8 cellular contexts compared by ENCODE assay signal in the genomic region with DNA sequence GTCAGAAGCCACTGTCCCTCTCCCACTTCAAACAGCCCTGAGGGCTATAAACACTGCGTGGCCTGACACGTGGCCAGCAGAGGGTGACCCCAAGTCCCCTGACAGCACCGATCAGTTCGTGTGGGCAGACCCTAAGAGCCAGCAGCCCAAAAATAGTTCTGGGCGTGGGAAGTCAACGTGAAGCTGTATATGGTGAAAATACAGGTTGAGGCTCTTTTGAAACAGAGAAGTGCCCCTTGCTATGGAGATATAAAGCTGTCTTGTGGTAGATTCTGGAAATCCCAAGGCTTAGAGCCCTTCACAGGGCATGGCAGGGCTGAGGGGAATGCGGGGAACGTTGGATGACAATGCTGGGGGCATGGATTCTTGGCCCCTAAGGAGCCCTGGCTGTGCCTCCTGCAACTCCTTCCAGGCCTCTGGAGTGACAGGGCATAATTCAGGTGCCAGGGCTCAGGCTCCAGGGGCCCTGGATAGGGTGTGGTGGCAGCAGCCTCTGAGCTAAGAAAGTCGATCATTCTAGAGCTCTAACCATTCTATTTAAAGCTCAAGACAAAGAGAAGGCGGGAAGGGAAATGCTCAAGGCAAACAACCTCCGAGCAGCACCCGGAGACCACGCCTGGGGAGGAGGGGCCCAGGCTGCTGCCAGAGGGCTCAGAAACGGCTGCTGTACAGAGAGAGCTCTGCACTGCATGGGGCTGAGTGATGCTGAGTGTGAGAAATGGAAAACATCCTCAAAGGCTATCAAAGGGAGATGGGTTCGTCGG.
DNase-seq lines count a peak whose midpoint lies in the region; ATAC-seq, FAIRE-seq and TF ChIP-seq lines count a peak whose summit lies in the region.

No MANE protein-coding gene starts in this region.

- peak; percentile 80 for ATAC-seq in HG02588 (IDR thresholded peaks at IDR 0.05; ENCODE audit: unreplicated experiment)
- peak; percentile 94 for ATAC-seq in activated CD4-positive, alpha-beta T cell treated with anti-CD3 and anti-CD28 coated beads for 36 hours
- ATAC-seq in GM18870 (IDR thresholded peaks at IDR 0.05; ENCODE audit: unreplicated experiment) = no peak

- H3K27me3 Mint-ChIP-seq in activated CD4-positive, alpha-beta T cell treated with anti-CD3 and anti-CD28 coated beads for 36 hours = no peaks in the 10 kb centered on the region

- FAIRE-seq in GM12891 (lab: Jason Lieb, UNC) = peak; percentile 87

- no peak overlapping the region for H3K27ac ChIP-seq in duodenal mucosa (ENCODE audit: low read depth, low read length)

- peak; percentile 73 for DNase-seq in GM12891 (ENCODE audit: insufficient read length, low spot score)
- DNase-seq in NCI-H187 (lab: John Stamatoyannopoulos, UW) = peak; percentile 85 to 94
- DNase-seq in activated CD4-positive, alpha-beta T cell treated with anti-CD3 and anti-CD28 coated beads for 36 hours = peak; percentile 92
- DNase-seq in nucleus accumbens (lab: John Stamatoyannopoulos, UW) = peak in 33 of 56 donors; percentile 7 to 79 (median 32)
- DNase-seq in NCI-H1105 treated with DMSO at 0.1 percent for 48 hours (lab: John Stamatoyannopoulos, UW) = no peak

- H3K36me3 ChIP-seq in duodenal mucosa (ENCODE audit: control insufficient read depth in 1 of 2, insufficient read depth in 2 of 2, low read length in 2 of 2) = no peaks in the 10 kb centered on the region

- no peak overlapping the region for H3K4me3 ChIP-seq in duodenal mucosa (ENCODE audit: low read depth in 1 of 2, low read length in 2 of 2)

- no peaks in the 10 kb centered on the region for H3K27me3 ChIP-seq in duodenal mucosa (ENCODE audit: control insufficient read depth in 1 of 2, insufficient read depth in 2 of 2, low read length in 2 of 2)

- POLR2A ChIA-PET in activated CD4-positive, alpha-beta T cell treated with anti-CD3 and anti-CD28 coated beads for 36 hours (lab: Charles Lee) = interaction anchor here (0.6 to 4.3 kb wide), 29 partner anchors 11 to 320 kb away, joined by 3 to 40 read pairs (median 5); a partner anchor contains a TSS

- peak overlapping the region; percentile 91 for H3K27ac Mint-ChIP-seq in activated CD4-positive, alpha-beta T cell treated with anti-CD3 and anti-CD28 coated beads for 36 hours

- CTCF ChIA-PET in activated CD4-positive, alpha-beta T cell treated with anti-CD3 and anti-CD28 coated beads for 36 hours (lab: Charles Lee) = interaction anchor here (0.6 to 2.5 kb wide), 17 partner anchors 9 to 87 kb away, joined by 3 to 14 read pairs (median 4); a partner anchor contains a TSS

- H3K4me1 ChIP-seq in duodenal mucosa (ENCODE audit: control insufficient read depth in 1 of 2, insufficient read depth in 2 of 2, low read length in 2 of 2) = no peaks in the 10 kb centered on the region

- no peaks in the 10 kb centered on the region for H3K9me3 ChIP-seq in duodenal mucosa (ENCODE audit: control insufficient read depth in 1 of 2, low read length in 2 of 2)

- no peaks in the 10 kb centered on the region for H3K9me3 Mint-ChIP-seq in activated CD4-positive, alpha-beta T cell treated with anti-CD3 and anti-CD28 coated beads for 36 hours (ENCODE audit: low read depth)

- H3K36me3 Mint-ChIP-seq in activated CD4-positive, alpha-beta T cell treated with anti-CD3 and anti-CD28 coated beads for 36 hours (ENCODE audit: low read depth) = peaks cover 54% of the 10 kb centered on the region

- peak overlapping the region; percentile 11 to 51 for H3K9ac ChIP-seq in duodenal mucosa (ENCODE audit: low read depth in 1 of 2, low read length in 2 of 2)

- intact Hi-C loops in activated CD4-positive, alpha-beta T cell treated with anti-CD3 and anti-CD28 coated beads for 36 hours (cut with DNase I, micrococcal nuclease) = loop anchor here (1.0 to 2.0 kb wide), 5 partner anchors 15 to 127 kb away; a partner anchor contains a TSS

- TF ChIP-seq POLR2A in GM12891 (IDR thresholded peaks at IDR 0.05; ENCODE audit: low read depth, low read length) = peak; percentile 64; the same call in 1 of the 2 replicates

- H3K4me3 Mint-ChIP-seq in activated CD4-positive, alpha-beta T cell treated with anti-CD3 and anti-CD28 coated beads for 36 hours = peak overlapping the region; percentile 64

- peaks cover 72% of the 10 kb centered on the region for H3K4me1 Mint-ChIP-seq in activated CD4-positive, alpha-beta T cell treated with anti-CD3 and anti-CD28 coated beads for 36 hours

TF ChIP-seq in GM12891, 5 proteins besides CTCF, POLR2A, EP300 and RAD21:
- TF ChIP-seq POU2F2 (IDR thresholded peaks at IDR 0.05; ENCODE audit: low read depth, low read length) (no peak), POLR2AphosphoS5 (IDR thresholded peaks at IDR 0.05; ENCODE audit: low read depth, low read length) (peak; percentile 48; the same call in 1 of the 2 replicates), SPI1 (IDR thresholded peaks at IDR 0.05; ENCODE audit: low read depth, low read length) (peak; percentile 61; the same call in 1 of the 2 replicates)
